In genomic region chr2:88692187-88692586, GRCh38 we compare ENCODE assay signal across 9 cellular contexts. TPM values are rescaled to one million over a fixed set of nuclear protein-coding genes. Genes with fewer than 3 reads are reported as not detected.
DNase-seq lines count a peak whose midpoint lies in the region; ATAC-seq, FAIRE-seq and TF ChIP-seq lines count a peak whose summit lies in the region.
"Had no signal": no experiment of that assay in that cellular context is flagged by ENCODE, and none has a peak within 500 bp of the region (broad histone marks: within the 10 kb centered on the region; RNA-seq: fewer than 3 reads in every experiment).

No MANE protein-coding gene starts in this region.

- peaks cover 4% of the 10 kb centered on the region; the same call in 2 of the 3 replicates for H3K4me1 ChIP-seq in A549
- H3K4me1 ChIP-seq in SJCRH30 = no peaks in the 10 kb centered on the region
- peaks cover 0 to 6% of the 10 kb centered on the region in 2 donors for H3K4me1 ChIP-seq in ascending aorta

- intact Hi-C loops in ascending aorta (cut with DNase I) = no loop called here

- peak; percentile 9; a peak in 4 of 6 replicates for ATAC-seq in A549
- ATAC-seq in HG03432 (IDR thresholded peaks at IDR 0.05; ENCODE audit: unreplicated experiment) = no peak

- no peak for TF ChIP-seq POLR2A in A549 (IDR thresholded peaks at IDR 0.05; ENCODE audit: low read length)

- no peak for TF ChIP-seq EP300 in A549 (IDR thresholded peaks at IDR 0.05)

- peak overlapping the region; percentile 78 to 92 for H3K27ac ChIP-seq in A549
- peak overlapping the region; percentile 61 for H3K27ac ChIP-seq in SJCRH30
- peak overlapping the region; percentile 66 to 71 for H3K27ac ChIP-seq in ascending aorta

- no peak for FAIRE-seq in A549 (lab: Jason Lieb, UNC)
- FAIRE-seq: islet of Langerhans had no signal

- WGBS in A549 (ENCODE audit: missing lambda C conversion rate) = 10% methylated on average over 11 of the region's 11 CpGs

- H3K4me2 ChIP-seq in A549 = peak overlapping the region; percentile 77

- no peak for TF ChIP-seq RAD21 in A549 (conservative IDR thresholded peaks at IDR 0.05 in 1 of 2, IDR thresholded peaks at IDR 0.05 in 1 of 2)

- CTCF ChIA-PET in A549 (lab: Yijun Ruan, JAX) = interaction anchor here (0.7 to 4.5 kb wide), 15 partner anchors 8 to 102 kb away, joined by 3 to 22 read pairs (median 5); no protein-coding TSS in a partner anchor

- peak; percentile 21 to 35 for DNase-seq in A549 (ENCODE audit: low read depth in 1 of 2, low spot score in 1 of 2)
- peak; percentile 39 for DNase-seq in GM20000 (ENCODE audit: low spot score)
- DNase-seq in SJCRH30 = peak; percentile 45 to 62
- DNase-seq in ascending aorta (ENCODE audit: low spot score in 2 of 2) = peak in 1 of 2 donors; percentile 72
- DNase-seq in iPS-NIHi7 (ENCODE audit: extremely low spot score) = peak; percentile 23
- DNase-seq in stimulated activated CD4-positive, alpha-beta T cell treated with anti-CD3 and anti-CD28 coated beads, Interleukin-2, amount 100 ng/mL, for 24 hours = peak; percentile 38 to 48
- no peak for DNase-seq in NCI-H187 (lab: John Stamatoyannopoulos, UW)

- H3K27me3 ChIP-seq in SJCRH30 (no peaks in the 10 kb centered on the region), ascending aorta (no peaks in the 10 kb centered on the region)

- POLR2A ChIA-PET in A549 (lab: Yijun Ruan, JAX) = interaction anchor here (1.0 kb wide), 1 partner anchor 19 kb away, joined by 3 read pairs; no protein-coding TSS in a partner anchor

- TF ChIP-seq CTCF in A549 (IDR thresholded peaks at IDR 0.05) (no peak), GM20000 (IDR thresholded peaks at IDR 0.05; ENCODE audit: extremely low read depth, missing control alignments) (no peak), ascending aorta (IDR thresholded peaks at IDR 0.05) (no peak)

- H3K9me3 ChIP-seq in A549 (peaks cover 5% of the 10 kb centered on the region; the same call in 1 of the 3 replicates), SJCRH30 (replicated peaks) (peaks cover 8% of the 10 kb centered on the region; the same call in 1 of the 2 replicates), ascending aorta (no peaks in the 10 kb centered on the region)

- H3K36me3 ChIP-seq in SJCRH30 (no peaks in the 10 kb centered on the region), ascending aorta (no peaks in the 10 kb centered on the region)

- H3K4me3 ChIP-seq in A549 = peak overlapping the region; percentile 65
- peak overlapping the region; percentile 67 for H3K4me3 ChIP-seq in SJCRH30
- peak overlapping the region; percentile 73 to 76 for H3K4me3 ChIP-seq in ascending aorta

TF ChIP-seq in A549, 52 proteins besides CTCF, POLR2A, EP300 and RAD21:
- TF ChIP-seq RFX5 (IDR thresholded peaks at IDR 0.05) = no peak
- TF ChIP-seq JUNB (IDR thresholded peaks at IDR 0.05) = no peak
- no peak for TF ChIP-seq NFE2L2 (conservative IDR thresholded peaks at IDR 0.05; ENCODE audit: low read length)
- TF ChIP-seq ZNF302 (CRISPR knock-in tag; IDR thresholded peaks at IDR 0.05) = no peak
- no peak for TF ChIP-seq EHMT2 (IDR thresholded peaks at IDR 0.05; ENCODE audit: low read depth)
- TF ChIP-seq GATA3 (IDR thresholded peaks at IDR 0.05; ENCODE audit: borderline replicate concordance) = no peak
- no peak for TF ChIP-seq MYC (IDR thresholded peaks at IDR 0.05; ENCODE audit: borderline replicate concordance, low read length)
- no peak for TF ChIP-seq MAZ (IDR thresholded peaks at IDR 0.05; ENCODE audit: borderline replicate concordance, low read depth, low read length)
- TF ChIP-seq FOSB (CRISPR knock-in tag; IDR thresholded peaks at IDR 0.05) = no peak
TF ChIP-seq in A549: peak in this region for 0.

RNA-seq across cellular contexts. Expression of gene RPIA, which starts 0.7 kb away (rescaled TPM):
- polyA plus RNA-seq in A549 (2011; rRNA removed) (19.1 and 27.0 TPM in 2 replicates), A549 (2017; fragmentation: RNase III; extraction: RNeasy Plus Mini Kit Qiagen cat#74134 plus additional on column Dnase treatment) (21.1 to 25.2 TPM (median 23.3 TPM) in 3 replicates)
- polyA plus RNA-seq in A549 (2012; cell fraction: cytosol; rRNA removed) = 21.8 and 23.3 TPM in 2 replicates
- 9.0 and 9.3 TPM in 2 replicates for polyA plus RNA-seq in A549 (2012; cell fraction: nucleus; rRNA removed)
- polyA minus RNA-seq in A549 (2011; rRNA and poly(A)+ RNA removed) = 13.6 and 14.3 TPM in 2 replicates
- total RNA-seq in SJCRH30 (2014; rRNA removed; shearing (Covaris generic)) = 15.6 and 18.3 TPM in 2 replicates
- 4.4 TPM for total RNA-seq in ascending aorta

Comparison
In these comparisons a context has a peak if more than half of its experiments do, and no peak if none do; other contexts are left out.
1. DNase-seq: peak in A549 (2 of 2), GM20000 (single experiment), SJCRH30 (2 of 2), iPS-NIHi7 (single experiment) and stimulated activated CD4-positive, alpha-beta T cell treated with anti-CD3 and anti-CD28 coated beads, Interleukin-2, amount 100 ng/mL, for 24 hours (2 of 2); none in NCI-H187 (0 of 2).
2. Peak in every context shown above with its lines, with median percentiles within 50 percentile points of each other: H3K27ac ChIP-seq and H3K4me3 ChIP-seq.